ENCODE assay signal across 8 cellular contexts in the genomic region with DNA sequence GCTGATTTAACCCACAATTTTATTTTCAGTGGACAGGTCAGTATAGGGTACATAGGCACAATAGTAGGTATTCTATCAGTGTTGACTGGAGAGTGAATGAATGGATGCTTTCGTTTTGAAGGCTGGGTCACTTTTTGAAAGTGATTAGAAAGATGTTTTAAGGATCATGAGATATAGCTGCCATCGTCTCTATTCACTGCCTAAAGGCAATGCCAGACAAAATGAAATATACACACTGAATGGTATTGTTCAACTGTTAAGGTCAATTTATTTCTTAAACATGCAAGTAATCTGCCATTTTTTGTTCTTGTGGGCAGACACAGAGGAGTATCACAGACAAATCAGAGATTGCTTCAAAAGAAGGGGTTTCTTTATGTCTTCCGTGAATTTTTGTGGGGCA.
"Had no signal": no experiment of that assay in that cellular context is flagged by ENCODE, and none has a peak within 500 bp of the region (broad histone marks: within the 10 kb centered on the region; RNA-seq: fewer than 3 reads in every experiment).

No MANE protein-coding gene starts in this region.

- H3K4me3 ChIP-seq: GM23248, GM23338, HAP-1 had no signal

- DNase-seq: GM23248, GOT3, H7, H9, HCEC 1CT, HFFc6 had no signal

- H3K36me3 ChIP-seq: HAP-1 had no signal

- H3K9me3 ChIP-seq: HAP-1 had no signal

- H3K27ac ChIP-seq: GM23248 had no signal

- H3K4me1 ChIP-seq: HAP-1 had no signal

- H3K9ac ChIP-seq: GM23248 had no signal

- H3K4me2 ChIP-seq: GM23338 had no signal

- H2AFZ ChIP-seq: GM23248, GM23338 had no signal
